Comparison of ENCODE assay signal across 8 cellular contexts in genomic region chr6:99822741-99823512, GRCh38.
DNase-seq lines count a peak whose midpoint lies in the region; ATAC-seq and TF ChIP-seq lines count a peak whose summit lies in the region.

No MANE protein-coding gene starts in this region.

- H3K9me3 Mint-ChIP-seq in neural progenitor cell: no peaks in the 10 kb centered on the region

- no peaks in the 10 kb centered on the region for H4K20me1 ChIP-seq in neural progenitor cell (ENCODE audit: low read depth)

- no peaks in the 10 kb centered on the region for H3K36me3 ChIP-seq in neural progenitor cell
- no peaks in the 10 kb centered on the region for H3K36me3 ChIP-seq in tibial nerve

- H3K27ac Mint-ChIP-seq in neural progenitor cell: no peak overlapping the region

- DNase-seq in DMS79 treated with DMSO at 0.1 percent for 48 hours (lab: John Stamatoyannopoulos, UW): peak; percentile 34
- DNase-seq in LoVo (ENCODE audit: low spot score): peak; percentile 50
- peak; percentile 79 for DNase-seq in SK-MEL-5 (ENCODE audit: low read depth, low spot score)
- peak; percentile 39 for DNase-seq in epithelial cell of proximal tubule (ENCODE audit: low read depth)
- DNase-seq in neural progenitor cell (ENCODE audit: low spot score): peak; percentile 64
- no peak for DNase-seq in tibial nerve (ENCODE audit: low spot score in 2 of 2)

- TF ChIP-seq EP300 in tibial nerve (IDR thresholded peaks at IDR 0.05): no peak

- H3F3A ChIP-seq in neural progenitor cell (ENCODE audit: low read depth): peaks cover 4% of the 10 kb centered on the region

- peak overlapping the region; percentile 68 for H3K4me2 ChIP-seq in neural progenitor cell

- H3K9ac ChIP-seq in neural progenitor cell: no peak overlapping the region

- in situ Hi-C loops in SK-MEL-5 (cut with HindIII; ENCODE audit: low pct_unique_long_range_greater_than_20kb, low sequenced_read_pairs): no loop called here

- WGBS in tibial nerve, 2 donors: 21 to 24% methylated on average over 5 of the region's 5 CpGs

- no peak for TF ChIP-seq POLR2A in tibial nerve (IDR thresholded peaks at IDR 0.05)

- peaks cover 11% of the 10 kb centered on the region for H3K4me1 Mint-ChIP-seq in neural progenitor cell

- H3K4me1 ChIP-seq in neural progenitor cell (peaks cover 5% of the 10 kb centered on the region), tibial nerve (no peaks in the 10 kb centered on the region)

- peak; percentile 72 for TF ChIP-seq CTCF in epithelial cell of proximal tubule (conservative IDR thresholded peaks at IDR 0.05; ENCODE audit: low read depth, low read length)
- peak; percentile 55 for TF ChIP-seq CTCF in neural progenitor cell (IDR thresholded peaks at IDR 0.05)
- TF ChIP-seq CTCF in tibial nerve (IDR thresholded peaks at IDR 0.05): no peak

- H3K27me3 Mint-ChIP-seq in neural progenitor cell (ENCODE audit: insufficient read depth, low read depth): peaks cover 2% of the 10 kb centered on the region

- H3K9me3 ChIP-seq in neural progenitor cell (ENCODE audit: low read depth): no peaks in the 10 kb centered on the region
- no peaks in the 10 kb centered on the region for H3K9me3 ChIP-seq in tibial nerve

- no peaks in the 10 kb centered on the region for H3K36me3 Mint-ChIP-seq in neural progenitor cell

- H2AFZ ChIP-seq in neural progenitor cell (replicated peaks): peak overlapping the region; percentile 4

- H3K79me2 ChIP-seq in neural progenitor cell (ENCODE audit: low read depth): no peaks in the 10 kb centered on the region

- H3K4me3 ChIP-seq in epithelial cell of proximal tubule (ENCODE audit: low read depth, low read length) (no peak overlapping the region), neural progenitor cell (peak overlapping the region; percentile 39), tibial nerve (no peak overlapping the region)

- peak overlapping the region; percentile 79 for H3K4me3 Mint-ChIP-seq in neural progenitor cell

- H3K27me3 ChIP-seq in neural progenitor cell (no peaks in the 10 kb centered on the region), tibial nerve (peaks cover 0 to 7% of the 10 kb centered on the region in 2 donors)

- H3K27ac ChIP-seq in neural progenitor cell: no peak overlapping the region
- H3K27ac ChIP-seq in tibial nerve: no peak overlapping the region

- ATAC-seq in GM21367 (IDR thresholded peaks at IDR 0.05; ENCODE audit: unreplicated experiment): peak; percentile 91
- ATAC-seq in HG03139 (IDR thresholded peaks at IDR 0.05; ENCODE audit: unreplicated experiment): no peak

Comparison
In these comparisons a context has a peak if more than half of its experiments do, and no peak if none do; other contexts are left out.
1. DNase-seq: peak in DMS79 treated with DMSO at 0.1 percent for 48 hours (single experiment), LoVo (single experiment), SK-MEL-5 (single experiment), epithelial cell of proximal tubule (single experiment) and neural progenitor cell (single experiment); none in tibial nerve (0 of 2).
2. CTCF ChIP-seq: peak in epithelial cell of proximal tubule (single experiment) and neural progenitor cell (single experiment); none in tibial nerve (0 of 5).